ENCODE assay signal across 9 cellular contexts in genomic region chrX:24169211-24169610, GRCh38. TPM values are rescaled to one million over a fixed set of nuclear protein-coding genes. Genes with fewer than 3 reads are reported as not detected.
DNase-seq lines count a peak whose midpoint lies in the region; ATAC-seq, FAIRE-seq and TF ChIP-seq lines count a peak whose summit lies in the region.
"Had no signal": no experiment of that assay in that cellular context is flagged by ENCODE, and none has a peak within 500 bp of the region (broad histone marks: within the 10 kb centered on the region; RNA-seq: fewer than 3 reads in every experiment).

No MANE protein-coding gene starts in this region.

- H3K4me1 ChIP-seq in GM12878 (ENCODE audit: control insufficient read depth, insufficient read depth, low read length) (peaks cover 34% of the 10 kb centered on the region), upper lobe of right lung (peaks cover 16% of the 10 kb centered on the region)

- SMC1A ChIA-PET in GM12878 (lab: Charles Lee; ENCODE audit: uncharacterized antibody, unreplicated experiment), result interaction anchor here (0.9 kb wide), 1 partner anchor 10 kb away, joined by 4 read pairs; no protein-coding TSS in a partner anchor

- DNase-seq in CD14-positive monocyte (ENCODE audit: low spot score) (no peak), GM12878 (ENCODE audit: low read depth, low spot score) (peak; percentile 49), upper lobe of right lung (no peak), cerebellar nuclear complex (lab: John Stamatoyannopoulos, UW) (no peak), C1 segment of cervical spinal cord (lab: John Stamatoyannopoulos, UW) (no peak), occipital lobe (lab: John Stamatoyannopoulos, UW) (no peak)
- DNase-seq: effector CD8-positive, alpha-beta T cell had no signal

- no peaks in the 10 kb centered on the region for H3K9me3 Mint-ChIP-seq in CD14-positive monocyte

- H3K4me1 Mint-ChIP-seq in CD14-positive monocyte, result peaks cover 30% of the 10 kb centered on the region

- peaks cover 3 to 8% of the 10 kb centered on the region in 2 experiments for H3K36me3 ChIP-seq in GM12878 (ENCODE audit: control insufficient read depth in 2 of 2, insufficient read depth in 2 of 2, low read length in 1 of 2)
- peaks cover 9% of the 10 kb centered on the region for H3K36me3 ChIP-seq in upper lobe of right lung

- no peak overlapping the region for H2AFZ ChIP-seq in GM12878 (ENCODE audit: control insufficient read depth, low read depth, low read length)

- H3K4me3 Mint-ChIP-seq in CD14-positive monocyte, result no peak overlapping the region

- ATAC-seq in GM19328 (IDR thresholded peaks at IDR 0.05; ENCODE audit: unreplicated experiment) (peak; percentile 71), HG03103 (IDR thresholded peaks at IDR 0.05; ENCODE audit: low read depth, unreplicated experiment) (peak; percentile 58), GM12878 (peak; percentile 88), upper lobe of right lung (no peak)

- FAIRE-seq in GM12878 (lab: Jason Lieb, UNC), result peak; percentile 64

- no peak for TF ChIP-seq EP300 in GM12878 (IDR thresholded peaks at IDR 0.05; ENCODE audit: borderline replicate concordance in 1 of 2, control insufficient read depth in 1 of 2, low read depth in 2 of 2, low read length in 2 of 2)

- in situ Hi-C loops in GM12878 (cut with MboI), result no loop called here

- peak overlapping the region; percentile 1; the same call in 1 of the 2 replicates for H3K9ac ChIP-seq in GM12878 (ENCODE audit: control insufficient read depth, insufficient read depth, low read length)

- H3K27ac Mint-ChIP-seq in CD14-positive monocyte, result peak overlapping the region; percentile 1 to 79 (median 68)

- BruUV-seq in GM12878 (replicated peaks; lab: Mats Ljungman, UMichigan), result no TSS peak

- H3K27me3 ChIP-seq in GM12878 (replicated peaks in 1 of 2; ENCODE audit: control insufficient read depth in 2 of 2, insufficient read depth in 2 of 2, low read length in 1 of 2) (no peaks in the 10 kb centered on the region), upper lobe of right lung (no peaks in the 10 kb centered on the region)

- 0 out of 2 replicates have a peak overlapping the region, but pooled peaks have one; percentile 20 for H3K4me3 ChIP-seq in GM12878
- H3K4me3 ChIP-seq in upper lobe of right lung, result no peak overlapping the region

- WGBS in GM12878 (ENCODE audit: insufficient coverage, insufficient replicate concordance, low lambda C conversion rate, missing lambda C conversion rate), result 0% methylated on average over 3 of the region's 3 CpGs

- TF ChIP-seq CTCF in CD14-positive monocyte (IDR thresholded peaks at IDR 0.05) (no peak), GM12878 (IDR thresholded peaks at IDR 0.05 in 2 of 3, conservative IDR thresholded peaks at IDR 0.05 in 1 of 3; ENCODE audit: control insufficient read depth in 2 of 3, extremely low read depth in 1 of 3, insufficient read depth in 1 of 3, low read depth in 3 of 3, low read length in 3 of 3) (no peak), upper lobe of right lung (IDR thresholded peaks at IDR 0.05) (no peak)

- CTCF ChIA-PET in GM12878 (lab: Yijun Ruan, JAX), result interaction anchor here (1.2 kb wide), 1 partner anchor 89 kb away, joined by 3 read pairs; no protein-coding TSS in a partner anchor

- TF ChIP-seq RAD21 in GM12878 (IDR thresholded peaks at IDR 0.05; ENCODE audit: insufficient read depth, low read depth, low read length), result no peak

- peaks cover 0 to 1% (median 0%) of the 10 kb centered on the region in 3 donors for H3K27me3 Mint-ChIP-seq in CD14-positive monocyte (ENCODE audit: low read depth in 3 of 3)

- peaks cover 80% of the 10 kb centered on the region for H3K79me2 ChIP-seq in GM12878 (ENCODE audit: control insufficient read depth, insufficient read depth, low read length)

- RAD21 ChIA-PET in GM12878 (lab: Charles Lee; ENCODE audit: unreplicated experiment), result no interaction called here

- H4K20me1 ChIP-seq in GM12878 (ENCODE audit: control insufficient read depth, insufficient read depth), result no peaks in the 10 kb centered on the region; the same call in none of the 2 replicates

- intact Hi-C loops in CD14-positive monocyte (cut with micrococcal nuclease), result no loop called here
- intact Hi-C loops in GM12878 (cut with micrococcal nuclease; ENCODE audit: unreplicated experiment), result loop anchor here (2.0 to 5.0 kb wide), 2 partner anchors 18 to 73 kb away; no protein-coding TSS in a partner anchor
- intact Hi-C loops in upper lobe of right lung (cut with DNase I), result no loop called here

- no peaks in the 10 kb centered on the region for H3K9me3 ChIP-seq in GM12878 (replicated peaks; ENCODE audit: control insufficient read depth, insufficient read depth, low read length)
- H3K9me3 ChIP-seq in upper lobe of right lung, result no peaks in the 10 kb centered on the region

- no peak for TF ChIP-seq POLR2A in GM12878 (IDR thresholded peaks at IDR 0.05; ENCODE audit: low read depth, low read length)

- peak overlapping the region; percentile 85 for H3K4me2 ChIP-seq in GM12878 (ENCODE audit: control insufficient read depth, insufficient read depth)

- POLR2A ChIA-PET in GM12878 (lab: Charles Lee), result interaction anchor here (0.5 to 0.7 kb wide), 3 partner anchors 9 to 440 kb away, joined by 3 to 5 read pairs (median 5); no protein-coding TSS in a partner anchor

- peaks cover 11 to 42% of the 10 kb centered on the region in 2 donors for H3K36me3 Mint-ChIP-seq in CD14-positive monocyte

- H3K27ac ChIP-seq in GM12878 (ENCODE audit: control insufficient read depth, insufficient read depth), result peak overlapping the region; percentile 54
- no peak overlapping the region for H3K27ac ChIP-seq in upper lobe of right lung

TF ChIP-seq in GM12878, 131 proteins besides CTCF, POLR2A, EP300 and RAD21 (continues in another document):
- TF ChIP-seq TCF7 (IDR thresholded peaks at IDR 0.05; ENCODE audit: borderline replicate concordance) (no peak), KDM1A (IDR thresholded peaks at IDR 0.05; ENCODE audit: borderline replicate concordance) (no peak), ZNF384 (IDR thresholded peaks at IDR 0.05; ENCODE audit: borderline replicate concordance, low read depth, low read length) (peak; percentile 16; the same call in 1 of the 2 replicates), CBFB (IDR thresholded peaks at IDR 0.05; ENCODE audit: low read depth) (no peak), SMAD5 (IDR thresholded peaks at IDR 0.05; ENCODE audit: low read depth) (no peak), TARDBP (IDR thresholded peaks at IDR 0.05; ENCODE audit: borderline replicate concordance) (no peak), CREB1 (IDR thresholded peaks at IDR 0.05; ENCODE audit: low read depth) (no peak), NFIC (IDR thresholded peaks at IDR 0.05; ENCODE audit: low read depth, low read length) (no peak), HDAC2 (IDR thresholded peaks at IDR 0.05) (no peak), NRF1 (conservative IDR thresholded peaks at IDR 0.05; ENCODE audit: low read depth, low read length) (no peak), ATF2 (IDR thresholded peaks at IDR 0.05; ENCODE audit: low read length) (peak; percentile 10; the same call in 1 of the 2 replicates), WRNIP1 (IDR thresholded peaks at IDR 0.05; ENCODE audit: borderline replicate concordance, low read depth, low read length) (no peak), HDGF (IDR thresholded peaks at IDR 0.05) (no peak), GATAD2B (conservative IDR thresholded peaks at IDR 0.05; ENCODE audit: low read depth) (no peak), MEF2A (IDR thresholded peaks at IDR 0.05; ENCODE audit: insufficient read depth, low read depth, low read length) (no peak)
- TF ChIP-seq, protein P1, sequence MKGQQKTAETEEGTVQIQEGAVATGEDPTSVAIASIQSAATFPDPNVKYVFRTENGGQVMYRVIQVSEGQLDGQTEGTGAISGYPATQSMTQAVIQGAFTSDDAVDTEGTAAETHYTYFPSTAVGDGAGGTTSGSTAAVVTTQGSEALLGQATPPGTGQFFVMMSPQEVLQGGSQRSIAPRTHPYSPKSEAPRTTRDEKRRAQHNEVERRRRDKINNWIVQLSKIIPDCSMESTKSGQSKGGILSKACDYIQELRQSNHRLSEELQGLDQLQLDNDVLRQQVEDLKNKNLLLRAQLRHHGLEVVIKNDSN (IDR thresholded peaks at IDR 0.05; ENCODE audit: borderline replicate concordance, extremely low read length, insufficient read depth, low read depth, low read length), result no peak

RNA-seq across cellular contexts. Expression of gene ZFX, which starts 19.7 kb away (rescaled TPM):
- polyA plus RNA-seq in CD14-positive monocyte (10 to 100 TPM; 22.3 to 31.1 TPM), GM12878 (2011; rRNA removed) (26.0 and 30.2 TPM in 2 replicates), GM12878 (2014; fragmentation: Illumina TruSeq; extraction: Trizol) (17.9 and 18.8 TPM in 2 replicates), GM12878 (2014; fragmentation: Nextera tagmentation; extraction: Ambion mirVana) (10 to 100 TPM in 1 of 2 experiments, 1 to 10 TPM in 1; 6.8 to 17.8 TPM), GM12878 (2014; rRNA removed) (16.3 and 17.4 TPM in 2 replicates), GM12878 (2016; fragmentation: Nextera tagmentation; extraction: Ambion mirVana) (10 to 100 TPM; 23.5 to 25.7 TPM)
- 78.0 and 85.0 TPM in 2 replicates for total RNA-seq in GM12878 (2013; cell fraction: nucleolus; rRNA removed)
- total RNA-seq in GM12878 (2014; rRNA removed) (26.6 and 27.2 TPM in 2 replicates), GM12878 (2014; rRNA removed; fragmentation: Illumina TruSeq; extraction: Trizol) (32.0 and 33.4 TPM in 2 replicates), GM12878 (2021) (36.7 and 40.9 TPM in 2 replicates), upper lobe of right lung (41.5 TPM), occipital lobe (72.2 TPM)
- polyA plus RNA-seq in GM12878 (2011; ENCODE audit: low read depth), result 15.3 TPM
- polyA plus RNA-seq in GM12878 (2011; cell fraction: cytosol; rRNA removed), result 12.2 and 14.1 TPM in 2 replicates
- 21.4 and 21.7 TPM in 2 replicates for polyA plus RNA-seq in GM12878 (2011; cell fraction: nucleus; rRNA removed)
- polyA plus RNA-seq in GM12878 (2012), result 14.3 and 18.4 TPM in 2 replicates
- polyA minus RNA-seq in GM12878 (2011; rRNA and poly(A)+ RNA removed), result 74.5 and 136 TPM in 2 replicates
- 30.3 and 39.6 TPM in 2 replicates for polyA minus RNA-seq in GM12878 (2011; cell fraction: cytosol; rRNA and poly(A)+ RNA removed)
- 28.9 and 43.2 TPM in 2 replicates for polyA minus RNA-seq in GM12878 (2011; cell fraction: nucleus; rRNA and poly(A)+ RNA removed)
